In genomic region chr2:40220177-40220925, GRCh38 we compare ENCODE assay signal across 16 cellular contexts.
A peak's percentile ranks its signal among the peaks of the same experiment; 100 is the strongest.
DNase-seq lines count a peak whose midpoint lies in the region; ATAC-seq and TF ChIP-seq lines count a peak whose summit lies in the region.
"Had no signal": no experiment of that assay in that cellular context is flagged by ENCODE, and none has a peak within 500 bp of the region (broad histone marks: within the 10 kb centered on the region; RNA-seq: fewer than 3 reads in every experiment).

No MANE protein-coding gene starts in this region.

- H3K27me3 ChIP-seq in GM23248 (replicated peaks; ENCODE audit: insufficient read depth) = no peaks in the 10 kb centered on the region
- no peaks in the 10 kb centered on the region for H3K27me3 ChIP-seq in psoas muscle (ENCODE audit: insufficient read depth in 3 of 3, low read length in 2 of 3)

- ATAC-seq in psoas muscle = peak; percentile 89 to 100 (median 96)
- no peak for ATAC-seq in GM19463 (IDR thresholded peaks at IDR 0.05; ENCODE audit: unreplicated experiment)
- no peak for ATAC-seq in activated T-cell treated with anti-CD3 and anti-CD28 coated beads, Interleukin-2, amount 50 U/mL, for 72 hours (replicated peaks in 1 of 2)
- ATAC-seq: HCT116; naive thymus-derived CD8-positive, alpha-beta T cell had no signal

- no peaks in the 10 kb centered on the region; the same call in 1 of the 2 replicates for H3F3A ChIP-seq in GM23248 (ENCODE audit: insufficient read depth)

- no peaks in the 10 kb centered on the region for H4K20me1 ChIP-seq in GM23248 (ENCODE audit: insufficient read depth)

- no peak overlapping the region for H3K9ac ChIP-seq in GM23248

- H3K36me3 Mint-ChIP-seq in activated T-cell treated with anti-CD3 and anti-CD28 coated beads, Interleukin-2, amount 50 U/mL, for 72 hours (ENCODE audit: insufficient read depth in 2 of 2) = peaks cover 5 to 15% of the 10 kb centered on the region in 2 donors
- H3K36me3 Mint-ChIP-seq: naive thymus-derived CD8-positive, alpha-beta T cell had no signal

- TF ChIP-seq CTCF in RWPE1 (conservative IDR thresholded peaks at IDR 0.05; ENCODE audit: low read depth) (no peak), psoas muscle (IDR thresholded peaks at IDR 0.05) (no peak)

- H3K27ac ChIP-seq in GM23248 = peak overlapping the region; percentile 44
- no peak overlapping the region for H3K27ac ChIP-seq in RWPE1
- peak overlapping the region; percentile 6 for H3K27ac ChIP-seq in psoas muscle

- H3K4me3 ChIP-seq in GM23248 (no peak overlapping the region), psoas muscle (no peak overlapping the region)

- WGBS in GM23248 (ENCODE audit: low coverage in 1 of 2, low lambda C conversion rate in 2 of 2, missing lambda C conversion rate in 2 of 2), 2 experiments = 44 to 45% methylated on average over 4 of the region's 4 CpGs
- 34 to 37% (median 35%) methylated on average over 4 of the region's 4 CpGs for WGBS in psoas muscle, 3 donors

- H3K9me3 ChIP-seq in GM23248 (ENCODE audit: low read depth) = no peaks in the 10 kb centered on the region
- peaks cover 10% of the 10 kb centered on the region for H3K9me3 ChIP-seq in psoas muscle

- POLR2A ChIA-PET in RWPE1 (lab: Yijun Ruan, JAX; ENCODE audit: low non-redundant PET) = no interaction called here

- H3K4me2 ChIP-seq in GM23248 (ENCODE audit: unreplicated experiment) = peak overlapping the region; percentile 36

- no peaks in the 10 kb centered on the region for H3K36me3 ChIP-seq in GM23248 (ENCODE audit: low read depth)
- no peaks in the 10 kb centered on the region for H3K36me3 ChIP-seq in psoas muscle (ENCODE audit: insufficient read depth in 1 of 2, low read depth in 1 of 2)

- CTCF ChIA-PET in RWPE1 (lab: Yijun Ruan, JAX) = interaction anchor here (0.6 kb wide), 1 partner anchor 24 kb away, joined by 3 read pairs; no protein-coding TSS in a partner anchor

- peaks cover 2 to 11% of the 10 kb centered on the region in 2 donors for H3K9me3 Mint-ChIP-seq in activated T-cell treated with anti-CD3 and anti-CD28 coated beads, Interleukin-2, amount 50 U/mL, for 72 hours

- intact Hi-C loops in psoas muscle (cut with DNase I) = no loop called here

- no peak overlapping the region for H3K27ac Mint-ChIP-seq in activated T-cell treated with anti-CD3 and anti-CD28 coated beads, Interleukin-2, amount 50 U/mL, for 72 hours
- H3K27ac Mint-ChIP-seq: activated CD4-positive, alpha-beta T cell treated with anti-CD3 and anti-CD28 coated beads, Interleukin-2, amount 10 ng/mL, durations not matched to agents 24 days and 14 days; naive thymus-derived CD8-positive, alpha-beta T cell; stimulated activated naive CD8-positive, alpha-beta T cell treated with anti-CD3 and anti-CD28 coated beads, Interleukin-15, Interleukin-2, amounts not matched to agents 100 ng/mL and 50 ng/mL, for 24 hours had no signal

- H3K4me1 Mint-ChIP-seq in activated T-cell treated with anti-CD3 and anti-CD28 coated beads, Interleukin-2, amount 50 U/mL, for 72 hours (ENCODE audit: low read depth) = no peaks in the 10 kb centered on the region
- H3K4me1 Mint-ChIP-seq: activated CD4-positive, alpha-beta T cell treated with anti-CD3 and anti-CD28 coated beads, Interleukin-2, amount 10 ng/mL, durations not matched to agents 24 days and 14 days; naive thymus-derived CD8-positive, alpha-beta T cell had no signal

- H3K4me1 ChIP-seq in GM23248 (ENCODE audit: insufficient read depth) = peaks cover 29% of the 10 kb centered on the region
- peaks cover 16% of the 10 kb centered on the region for H3K4me1 ChIP-seq in psoas muscle

- no peaks in the 10 kb centered on the region for H3K9me2 ChIP-seq in GM23248 (ENCODE audit: insufficient read depth)

- H3K4me3 Mint-ChIP-seq in activated T-cell treated with anti-CD3 and anti-CD28 coated beads, Interleukin-2, amount 50 U/mL, for 72 hours = no peak overlapping the region
- H3K4me3 Mint-ChIP-seq: activated CD4-positive, alpha-beta T cell treated with anti-CD3 and anti-CD28 coated beads, Interleukin-2, amount 10 ng/mL, durations not matched to agents 24 days and 14 days; naive thymus-derived CD8-positive, alpha-beta T cell; stimulated activated naive CD8-positive, alpha-beta T cell treated with anti-CD3 and anti-CD28 coated beads, Interleukin-15, Interleukin-2, amounts not matched to agents 100 ng/mL and 50 ng/mL, for 24 hours had no signal

- in situ Hi-C loops in GM23248 (cut with MboI) = no loop called here

- no peaks in the 10 kb centered on the region for H3K79me2 ChIP-seq in GM23248 (ENCODE audit: insufficient read depth)

- peak; percentile 81 for DNase-seq in GM23248
- DNase-seq in RWPE1 (ENCODE audit: low spot score) = peak; percentile 11
- DNase-seq in glomerular visceral epithelial cell (ENCODE audit: extremely low spot score) = peak; percentile 9
- no peak for DNase-seq in psoas muscle
- DNase-seq in NCI-H1694 treated with DMSO at 0.1 percent for 48 hours (lab: John Stamatoyannopoulos, UW) = no peak
- DNase-seq in NCI-H2171 (lab: John Stamatoyannopoulos, UW) = no peak
- no peak for DNase-seq in activated T-cell treated with anti-CD3 and anti-CD28 coated beads, Interleukin-2, amount 50 U/mL, for 72 hours
- DNase-seq: activated CD4-positive, alpha-beta T cell treated with anti-CD3 and anti-CD28 coated beads, Interleukin-2, amount 10 ng/mL, durations not matched to agents 24 days and 14 days; activated naive CD4-positive, alpha-beta T cell treated with Interleukin-2 at 50 U/mL for 16 hours; Kasumi-1; naive thymus-derived CD8-positive, alpha-beta T cell; NCI-H510A treated with DMSO at 0.1 percent for 48 hours; stimulated activated CD4-positive, alpha-beta T cell treated with anti-CD3 and anti-CD28 coated beads, Interleukin-2, amount 100 ng/mL, for 24 hours had no signal

- H3K27me3 Mint-ChIP-seq in activated T-cell treated with anti-CD3 and anti-CD28 coated beads, Interleukin-2, amount 50 U/mL, for 72 hours (ENCODE audit: low read depth) = no peaks in the 10 kb centered on the region
- H3K27me3 Mint-ChIP-seq: activated CD4-positive, alpha-beta T cell treated with anti-CD3 and anti-CD28 coated beads, Interleukin-2, amount 10 ng/mL, durations not matched to agents 24 days and 14 days; stimulated activated naive CD8-positive, alpha-beta T cell treated with anti-CD3 and anti-CD28 coated beads, Interleukin-15, Interleukin-2, amounts not matched to agents 100 ng/mL and 50 ng/mL, for 24 hours had no signal

- H2AFZ ChIP-seq in GM23248 = 0 out of 2 replicates have a peak overlapping the region, but pooled peaks have one; percentile 1

Comparison
In these comparisons a context has a peak if more than half of its experiments do, and no peak if none do; other contexts are left out.
1. DNase-seq: peak in GM23248 (single experiment), RWPE1 (single experiment) and glomerular visceral epithelial cell (single experiment); none in psoas muscle (0 of 2), NCI-H1694 treated with DMSO at 0.1 percent for 48 hours (single experiment), NCI-H2171 (single experiment) and activated T-cell treated with anti-CD3 and anti-CD28 coated beads, Interleukin-2, amount 50 U/mL, for 72 hours (0 of 2).
2. ATAC-seq: peak in psoas muscle (4 of 4); none in GM19463 (single experiment) and activated T-cell treated with anti-CD3 and anti-CD28 coated beads, Interleukin-2, amount 50 U/mL, for 72 hours (0 of 2).